In the genomic region with DNA sequence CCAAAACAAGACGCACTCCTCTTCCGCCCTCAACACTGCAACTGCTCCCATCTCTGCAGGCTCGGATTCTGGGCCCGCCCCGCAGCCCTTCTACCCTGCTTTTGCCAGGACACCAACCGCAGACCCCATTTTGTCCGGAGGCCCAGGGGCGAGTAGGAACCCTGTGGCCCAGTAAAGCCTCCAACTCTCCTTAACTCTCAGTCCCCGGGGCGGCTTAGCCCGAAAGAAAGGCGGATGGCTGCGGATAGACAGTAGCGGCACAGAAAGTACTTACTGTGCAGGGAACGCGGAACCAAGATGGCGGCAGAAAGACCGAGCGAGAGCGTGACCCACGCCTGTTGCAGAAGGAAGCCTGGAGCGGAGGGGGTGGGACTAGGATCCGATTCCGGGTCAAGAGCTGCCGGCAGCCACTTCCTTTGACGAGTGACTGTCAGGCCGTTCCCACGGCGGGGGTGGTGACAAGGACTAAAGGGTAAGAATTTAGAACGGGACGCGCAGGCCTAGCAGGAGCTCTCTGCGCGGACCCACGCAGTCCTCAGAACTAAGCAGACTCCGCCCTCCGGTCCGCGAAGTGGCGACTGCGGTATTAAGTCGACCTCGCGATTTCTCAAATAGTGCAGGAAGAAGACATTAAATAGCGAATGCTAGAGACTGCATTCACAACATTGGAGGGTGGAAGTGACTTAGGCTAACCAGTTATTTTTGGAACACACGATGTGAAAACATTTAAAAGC, we compare ENCODE assay signal across 8 cellular contexts. TPM values are rescaled to one million over a fixed set of nuclear protein-coding genes. Genes with fewer than 3 reads are reported as not detected.
A peak's percentile ranks its signal among the peaks of the same experiment; 100 is the strongest.
DNase-seq lines count a peak whose midpoint lies in the region; ATAC-seq, FAIRE-seq and TF ChIP-seq lines count a peak whose summit lies in the region.

A gene (minus strand): TSS at position 311 of the 734 bp plus-strand sequence. CDS start 778 bp downstream, outside the sequence.

- peak; percentile 94 for FAIRE-seq in GM12892 (lab: Jason Lieb, UNC)

- DNase-seq in GM12892 (ENCODE audit: insufficient read length) (peak; percentile 95), NCI-H146 (lab: John Stamatoyannopoulos, UW) (peak; percentile 96), T-helper 1 cell (peak; percentile 96 to 99 (median 98)), adrenal gland (peak; percentile 97 to 100 (median 99)), heart left ventricle (peak; percentile 99 to 100 (median 99)), posterior cingulate gyrus (peak; percentile 98 to 100 (median 100)), upper lobe of left lung (peak; percentile 88 to 100)

- TF ChIP-seq POLR2A in GM12892 (IDR thresholded peaks at IDR 0.05; ENCODE audit: low read depth, low read length) (peak; percentile 98), adrenal gland (IDR thresholded peaks at IDR 0.05) (peak; percentile 82 to 97), heart left ventricle (IDR thresholded peaks at IDR 0.05) (peak in 1 of 2 donors; percentile 86), upper lobe of left lung (IDR thresholded peaks at IDR 0.05) (peak; percentile 77 to 96 (median 94))

- H3K27ac ChIP-seq in adrenal gland, result peak within 1 kb of the TSS; percentile 81 to 97 (median 87)
- H3K27ac ChIP-seq in heart left ventricle, result peak within 1 kb of the TSS; percentile 79 to 97 (median 93)
- peak within 1 kb of the TSS; percentile 90 to 96 (median 94) for H3K27ac ChIP-seq in upper lobe of left lung

- no peaks in the 10 kb centered on the region for H3K9me3 ChIP-seq in adrenal gland (replicated peaks in 1 of 3)
- H3K9me3 ChIP-seq in heart left ventricle, result no peaks in the 10 kb centered on the region
- H3K9me3 ChIP-seq in upper lobe of left lung, result no peaks in the 10 kb centered on the region

- peaks cover 0 to 2% of the 10 kb centered on the region in 2 donors for H3K36me3 ChIP-seq in adrenal gland (replicated peaks in 1 of 2)
- peaks cover 0 to 41% (median 8%) of the 10 kb centered on the region in 9 donors for H3K36me3 ChIP-seq in heart left ventricle
- H3K36me3 ChIP-seq in upper lobe of left lung, result peaks cover 0 to 16% (median under 1%) of the 10 kb centered on the region in 4 donors

- H3K4me3 ChIP-seq in adrenal gland, result peak within 1 kb of the TSS; percentile 24 to 99 (median 57)
- H3K4me3 ChIP-seq in heart left ventricle, result peak within 1 kb of the TSS; percentile 68 to 98 (median 82)
- peak within 1 kb of the TSS; percentile 74 to 90 (median 81) for H3K4me3 ChIP-seq in upper lobe of left lung

- H3K4me1 ChIP-seq in adrenal gland (replicated peaks in 1 of 2), result peaks cover 33 to 36% of the 10 kb centered on the region in 2 donors
- peaks cover 9 to 54% (median 40%) of the 10 kb centered on the region in 12 donors for H3K4me1 ChIP-seq in heart left ventricle
- H3K4me1 ChIP-seq in upper lobe of left lung, result peaks cover 40 to 51% (median 45%) of the 10 kb centered on the region in 4 donors

- no peaks in the 10 kb centered on the region for H3K27me3 ChIP-seq in adrenal gland
- no peaks in the 10 kb centered on the region for H3K27me3 ChIP-seq in heart left ventricle
- no peaks in the 10 kb centered on the region for H3K27me3 ChIP-seq in upper lobe of left lung

- ATAC-seq in HG02852 (IDR thresholded peaks at IDR 0.05; ENCODE audit: unreplicated experiment), result peak; percentile 95
- peak; percentile 97 to 98 (median 97) for ATAC-seq in heart left ventricle
- ATAC-seq in upper lobe of left lung (ENCODE audit: low FRiP score in 2 of 2), result peak; percentile 97 to 98

- WGBS in adrenal gland, 4 donors, result 0 to 2% (median 1%) methylated on average over 24 to 46 of the region's 46 CpGs
- WGBS in heart left ventricle, 4 donors, result 0 to 1% (median 0%) methylated on average over 41 to 46 of the region's 46 CpGs
- 0 to 1% methylated on average over 35 to 46 of the region's 46 CpGs for WGBS in upper lobe of left lung, 2 donors

- TF ChIP-seq EP300 in upper lobe of left lung (IDR thresholded peaks at IDR 0.05), result peak in 1 of 4 donors; percentile 79

- no peak for TF ChIP-seq CTCF in adrenal gland (IDR thresholded peaks at IDR 0.05)
- peak in 1 of 12 donors; percentile 15 for TF ChIP-seq CTCF in heart left ventricle (IDR thresholded peaks at IDR 0.05)
- TF ChIP-seq CTCF in upper lobe of left lung (IDR thresholded peaks at IDR 0.05), result peak in 2 of 6 experiments; percentile 15 to 22

- intact Hi-C loops in adrenal gland (cut with DNase I) (loop anchor here in 1 of 2 donors (10.0 kb wide), 1 partner anchor 80 kb away; a partner anchor contains a TSS), heart left ventricle (cut with DNase I) (loop anchor here (1.0 to 10.0 kb wide), 9 partner anchors 36 to 83 kb away; a partner anchor contains a TSS), posterior cingulate gyrus (cut with DNase I) (loop anchor here (1.0 kb wide), 1 partner anchor 37 kb away; a partner anchor contains a TSS)

RNA-seq across cellular contexts. Expression of the gene that starts here (rescaled TPM):
- polyA plus RNA-seq in GM12892 (2012; ENCODE audit: missing spikeins), result 3,019 TPM
- total RNA-seq in adrenal gland, result 1,000 to 10,000 TPM in 4 of 8 donors, 100 to 1,000 TPM in 4; 757 to 1,414 (median 1,036) TPM
- 1,000 to 10,000 TPM; 1,445 to 1,809 (median 1,599) TPM for polyA plus RNA-seq in adrenal gland
- 100 to 1,000 TPM; 361 to 741 (median 537) TPM for total RNA-seq in heart left ventricle
- 1,000 to 10,000 TPM in 1 of 2 donors, 100 to 1,000 TPM in 1; 848 to 1,208 TPM for polyA plus RNA-seq in heart left ventricle
- total RNA-seq in upper lobe of left lung, result 100 to 1,000 TPM; 419 to 868 (median 611) TPM

Comparison
In these comparisons a context has a peak if more than half of its experiments do, and no peak if none do; other contexts are left out.
1. Peak in every context shown above with its lines: DNase-seq, ATAC-seq, H3K4me3 ChIP-seq and H3K27ac ChIP-seq.